In genomic region chr1:243287128-243287470, GRCh38 we compare ENCODE assay signal across 12 cellular contexts. TPM values are rescaled to one million over a fixed set of nuclear protein-coding genes. Genes with fewer than 3 reads are reported as not detected.
A peak's percentile ranks its signal among the peaks of the same experiment; 100 is the strongest.
DNase-seq lines count a peak whose midpoint lies in the region; ATAC-seq and TF ChIP-seq lines count a peak whose summit lies in the region.
"Had no signal": no experiment of that assay in that cellular context is flagged by ENCODE, and none has a peak within 500 bp of the region (broad histone marks: within the 10 kb centered on the region; RNA-seq: fewer than 3 reads in every experiment).

No MANE protein-coding gene starts in this region.

- DNase-seq in activated naive CD4-positive, alpha-beta T cell treated with Interleukin-2 at 50 U/mL for 16 hours = no peak
- DNase-seq in activated naive CD4-positive, alpha-beta T cell treated with anti-CD3 and anti-CD28 coated beads, Interleukin-2, amount 50 U/mL, for 72 hours (ENCODE audit: low spot score in 2 of 2) = no peak
- DNase-seq in fibroblast of villous mesenchyme (ENCODE audit: low read depth) (peak; percentile 42), WERI-Rb-1 (no peak), NCI-H82 (lab: John Stamatoyannopoulos, UW) (no peak), GM19240 (ENCODE audit: insufficient read length, low spot score) (no peak)
- DNase-seq: activated CD4-positive, alpha-beta T cell treated with anti-CD3 and anti-CD28 coated beads, Interleukin-2, amount 10 ng/mL, durations not matched to agents 24 days and 14 days; erythroblast; immature natural killer cell; NCI-H446 had no signal

- ATAC-seq in activated naive CD4-positive, alpha-beta T cell treated with anti-CD3 and anti-CD28 coated beads, Interleukin-2, amount 50 U/mL, for 72 hours = no peak

- peaks cover 46% of the 10 kb centered on the region for H3K36me3 Mint-ChIP-seq in activated naive CD4-positive, alpha-beta T cell treated with anti-CD3 and anti-CD28 coated beads, Interleukin-2, amount 50 U/mL, for 24 hours
- H3K36me3 Mint-ChIP-seq in activated naive CD4-positive, alpha-beta T cell treated with anti-CD3 and anti-CD28 coated beads, Interleukin-2, amount 50 U/mL, for 72 hours = peaks cover 35 to 48% of the 10 kb centered on the region in 2 donors

- H3K9ac ChIP-seq in subcutaneous abdominal adipose tissue (ENCODE audit: low read length in 5 of 5) = no peak overlapping the region

- H3K27ac ChIP-seq in subcutaneous abdominal adipose tissue (ENCODE audit: low read depth, low read length) (peak overlapping the region; percentile 60), WERI-Rb-1 (no peak overlapping the region)

- peak overlapping the region; percentile 89 for H3K27ac Mint-ChIP-seq in activated naive CD4-positive, alpha-beta T cell treated with anti-CD3 and anti-CD28 coated beads, Interleukin-2, amount 50 U/mL, for 24 hours
- peak overlapping the region; percentile 54 to 80 for H3K27ac Mint-ChIP-seq in activated naive CD4-positive, alpha-beta T cell treated with anti-CD3 and anti-CD28 coated beads, Interleukin-2, amount 50 U/mL, for 72 hours

- H3K9me3 Mint-ChIP-seq in activated naive CD4-positive, alpha-beta T cell treated with anti-CD3 and anti-CD28 coated beads, Interleukin-2, amount 50 U/mL, for 24 hours = peaks cover 5% of the 10 kb centered on the region
- peaks cover 3 to 5% of the 10 kb centered on the region in 2 donors for H3K9me3 Mint-ChIP-seq in activated naive CD4-positive, alpha-beta T cell treated with anti-CD3 and anti-CD28 coated beads, Interleukin-2, amount 50 U/mL, for 72 hours

- H3K4me1 Mint-ChIP-seq in activated naive CD4-positive, alpha-beta T cell treated with anti-CD3 and anti-CD28 coated beads, Interleukin-2, amount 50 U/mL, for 24 hours = peaks cover 58% of the 10 kb centered on the region

- H3K27me3 Mint-ChIP-seq in activated naive CD4-positive, alpha-beta T cell treated with anti-CD3 and anti-CD28 coated beads, Interleukin-2, amount 50 U/mL, for 24 hours = no peaks in the 10 kb centered on the region
- H3K27me3 Mint-ChIP-seq: activated CD4-positive, alpha-beta T cell treated with anti-CD3 and anti-CD28 coated beads, Interleukin-2, amount 10 ng/mL, durations not matched to agents 24 days and 14 days had no signal

- no peak overlapping the region for H3K4me3 ChIP-seq in fibroblast of villous mesenchyme (ENCODE audit: low read depth, low read length)
- H3K4me3 ChIP-seq in subcutaneous abdominal adipose tissue (ENCODE audit: low read depth in 1 of 5, low read length in 5 of 5) = no peak overlapping the region
- H3K4me3 ChIP-seq in WERI-Rb-1 (ENCODE audit: low read depth, low read length) = no peak overlapping the region

- H3K27me3 ChIP-seq in subcutaneous abdominal adipose tissue (ENCODE audit: control insufficient read depth in 5 of 5, insufficient read depth in 4 of 5, low read length in 5 of 5) = no peaks in the 10 kb centered on the region
- H3K27me3 ChIP-seq in WERI-Rb-1 (ENCODE audit: insufficient read depth, low read depth, severe bottlenecking) = no peaks in the 10 kb centered on the region

- H3K36me3 ChIP-seq in subcutaneous abdominal adipose tissue (ENCODE audit: control insufficient read depth in 5 of 5, insufficient read depth in 5 of 5, low read length in 5 of 5) (peaks cover 8 to 28% (median 19%) of the 10 kb centered on the region in 5 donors), WERI-Rb-1 (peaks cover 31% of the 10 kb centered on the region)

- H3K4me1 ChIP-seq in subcutaneous abdominal adipose tissue (ENCODE audit: control insufficient read depth in 5 of 5, insufficient read depth in 5 of 5, low read length in 5 of 5) = peaks cover 0 to 9% (median 6%) of the 10 kb centered on the region in 5 donors

- H3K4me3 Mint-ChIP-seq in activated naive CD4-positive, alpha-beta T cell treated with anti-CD3 and anti-CD28 coated beads, Interleukin-2, amount 50 U/mL, for 24 hours = peak overlapping the region; percentile 35
- H3K4me3 Mint-ChIP-seq: activated CD4-positive, alpha-beta T cell treated with anti-CD3 and anti-CD28 coated beads, Interleukin-2, amount 10 ng/mL, durations not matched to agents 24 days and 14 days; immature natural killer cell had no signal

- no peak for TF ChIP-seq CTCF in fibroblast of villous mesenchyme (IDR thresholded peaks at IDR 0.05; ENCODE audit: insufficient read depth, low read depth, low read length)
- TF ChIP-seq CTCF in WERI-Rb-1 (IDR thresholded peaks at IDR 0.05; ENCODE audit: low read depth, low read length) = no peak

- H3K9me3 ChIP-seq in subcutaneous abdominal adipose tissue (ENCODE audit: control insufficient read depth in 5 of 5, low read length in 5 of 5) (no peaks in the 10 kb centered on the region), WERI-Rb-1 (ENCODE audit: severe bottlenecking) (no peaks in the 10 kb centered on the region)

RNA-seq across cellular contexts. Expression of gene SDCCAG8, which starts 31.3 kb away (rescaled TPM):
- total RNA-seq in activated naive CD4-positive, alpha-beta T cell treated with anti-CD3 and anti-CD28 coated beads, Interleukin-2, amount 50 U/mL, for 72 hours = 10 to 100 TPM; 30.1 to 37.3 TPM
- 33.5 and 41.0 TPM in 2 replicates for total RNA-seq in fibroblast of villous mesenchyme

RNA-seq across cellular contexts. Expression of gene CEP170, which starts 32.0 kb away (rescaled TPM):
- total RNA-seq in activated naive CD4-positive, alpha-beta T cell treated with anti-CD3 and anti-CD28 coated beads, Interleukin-2, amount 50 U/mL, for 72 hours = 10 to 100 TPM; 51.9 to 72.9 TPM
- total RNA-seq in fibroblast of villous mesenchyme = 114 and 115 TPM in 2 replicates
